19 cellular contexts compared by ENCODE assay signal in the genomic region with DNA sequence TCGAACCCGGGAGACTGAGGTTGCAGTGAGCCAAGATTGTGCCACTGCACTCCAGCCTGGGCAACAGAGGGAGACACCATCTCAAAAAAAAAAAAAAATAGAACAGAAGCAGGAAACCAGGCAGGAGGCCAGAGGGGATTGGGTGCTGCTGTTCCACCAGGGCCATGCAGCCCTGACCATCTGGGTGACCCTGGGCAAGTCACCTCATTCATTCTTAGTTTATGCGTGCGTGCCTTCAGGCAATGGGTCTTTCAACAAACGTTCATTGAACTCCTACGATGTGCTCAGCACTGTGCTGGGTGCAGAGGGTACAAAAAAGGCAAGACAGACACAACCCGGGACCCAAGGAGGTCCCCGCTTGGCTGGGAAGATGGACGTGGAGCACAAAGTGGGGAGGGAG. TPM values are rescaled to one million over a fixed set of nuclear protein-coding genes. Genes with fewer than 3 reads are reported as not detected.
DNase-seq lines count a peak whose midpoint lies in the region; ATAC-seq and TF ChIP-seq lines count a peak whose summit lies in the region.
"Had no signal": no experiment of that assay in that cellular context is flagged by ENCODE, and none has a peak within 500 bp of the region (broad histone marks: within the 10 kb centered on the region; RNA-seq: fewer than 3 reads in every experiment).

No MANE protein-coding gene starts in this region.

- no peak overlapping the region for H3K4ac ChIP-seq in mesenchymal stem cell (ENCODE audit: low read depth in 1 of 2, low read length in 2 of 2)

- no peak overlapping the region for H3K4me2 ChIP-seq in mesenchymal stem cell (ENCODE audit: low read length, poor library complexity, severe bottlenecking)

- no peak overlapping the region for H2BK12ac ChIP-seq in mesenchymal stem cell (ENCODE audit: low read length in 2 of 2)

- H3K4me1 Mint-ChIP-seq in activated naive CD8-positive, alpha-beta T cell treated with anti-CD3 and anti-CD28 coated beads, Interleukin-2, amount 50 U/mL, for 24 hours, result peaks cover 11% of the 10 kb centered on the region

- H2BK15ac ChIP-seq in mesenchymal stem cell (ENCODE audit: low read depth, poor library complexity, severe bottlenecking), result no peak overlapping the region

- intact Hi-C loops in Right ventricle myocardium inferior (cut with DNase I) (no loop called here), Right ventricle myocardium superior (cut with DNase I) (loop anchor here (5.0 kb wide), 1 partner anchor 69 kb away; no protein-coding TSS in a partner anchor), spleen (cut with DNase I; ENCODE audit: low total_unique reads) (loop anchor here (10.0 kb wide), 1 partner anchor 46 kb away; no protein-coding TSS in a partner anchor)

- H3K4me3 ChIP-seq in mesenchymal stem cell (ENCODE audit: insufficient read depth in 1 of 2, low read depth in 1 of 2, low read length in 2 of 2) (no peak overlapping the region), spleen (no peak overlapping the region)
- H3K4me3 ChIP-seq: GM12878, GM23338, SJCRH30 had no signal

- H3K36me3 Mint-ChIP-seq in activated naive CD8-positive, alpha-beta T cell treated with anti-CD3 and anti-CD28 coated beads, Interleukin-2, amount 50 U/mL, for 24 hours (ENCODE audit: low read depth), result no peaks in the 10 kb centered on the region
- H3K36me3 Mint-ChIP-seq: CD4-positive, alpha-beta memory T cell had no signal

- no peak overlapping the region for H3K14ac ChIP-seq in mesenchymal stem cell (ENCODE audit: low read length in 2 of 2)

- H2AK5ac ChIP-seq in mesenchymal stem cell (ENCODE audit: low read length, severe bottlenecking), result peak overlapping the region; percentile 2

- H3K27me3 Mint-ChIP-seq in activated naive CD8-positive, alpha-beta T cell treated with anti-CD3 and anti-CD28 coated beads, Interleukin-2, amount 50 U/mL, for 24 hours, result peaks cover 23% of the 10 kb centered on the region

- TF ChIP-seq CTCF in spleen (IDR thresholded peaks at IDR 0.05 in 8 of 11, conservative IDR thresholded peaks at IDR 0.05 in 3 of 11), result no peak

- H2BK120ac ChIP-seq in mesenchymal stem cell (ENCODE audit: low read depth, low read length), result no peak overlapping the region

- no peak overlapping the region for H2BK5ac ChIP-seq in mesenchymal stem cell (ENCODE audit: low read depth, low read length, poor library complexity, severe bottlenecking)

- H3K9me3 Mint-ChIP-seq in activated naive CD8-positive, alpha-beta T cell treated with anti-CD3 and anti-CD28 coated beads, Interleukin-2, amount 50 U/mL, for 24 hours, result no peaks in the 10 kb centered on the region
- H3K9me3 Mint-ChIP-seq: CD4-positive, alpha-beta memory T cell had no signal

- H3K27me3 ChIP-seq in mesenchymal stem cell (ENCODE audit: control insufficient read depth in 1 of 2, insufficient read depth in 1 of 2, low read length in 2 of 2), result peaks cover 0 to 48% of the 10 kb centered on the region in 2 experiments
- H3K27me3 ChIP-seq in spleen (replicated peaks in 1 of 7), result no peaks in the 10 kb centered on the region
- H3K27me3 ChIP-seq: SJCRH30 had no signal

- no peak overlapping the region for H3K4me3 Mint-ChIP-seq in activated naive CD8-positive, alpha-beta T cell treated with anti-CD3 and anti-CD28 coated beads, Interleukin-2, amount 50 U/mL, for 24 hours
- H3K4me3 Mint-ChIP-seq: CD4-positive, alpha-beta memory T cell; GM23338 had no signal

- 97% methylated on average over 9 of the region's 9 CpGs for WGBS in mesenchymal stem cell
- WGBS in spleen, 5 donors, result 79 to 94% (median 84%) methylated on average over 9 of the region's 9 CpGs

- H3K4me1 ChIP-seq in mesenchymal stem cell (ENCODE audit: control insufficient read depth, insufficient read depth, low read depth, low read length) (peaks cover 37% of the 10 kb centered on the region), spleen (peaks cover 16 to 55% (median 40%) of the 10 kb centered on the region in 6 donors)

- H2AFZ ChIP-seq in mesenchymal stem cell (ENCODE audit: low read depth, low read length), result no peak overlapping the region

- no peaks in the 10 kb centered on the region for H3K79me1 ChIP-seq in mesenchymal stem cell (replicated peaks; ENCODE audit: low read length, poor library complexity, severe bottlenecking)

- peak; percentile 5 for DNase-seq in Right ventricle myocardium inferior (ENCODE audit: missing footprints)
- DNase-seq in Right ventricle myocardium superior, result no peak
- DNase-seq in RPMI7951 (ENCODE audit: low read depth), result peak; percentile 55
- DNase-seq in mesenchymal stem cell, result no peak
- DNase-seq in substantia nigra (lab: John Stamatoyannopoulos, UW), result no peak
- DNase-seq in activated T-cell treated with anti-CD3 and anti-CD28 coated beads, Interleukin-2, amount 50 U/mL, for 48 hours, result no peak
- no peak for DNase-seq in spleen
- DNase-seq in activated naive CD8-positive, alpha-beta T cell treated with anti-CD3 and anti-CD28 coated beads, Interleukin-2, amount 50 U/mL, for 24 hours, result no peak
- DNase-seq: CD4-positive, alpha-beta memory T cell; NCI-H1417 treated with DMSO at 0.1 percent for 48 hours; NCI-H187 treated with DMSO at 0.1 percent for 48 hours; NCI-H2227 treated with DMSO at 0.1 percent for 48 hours; NCI-H524; NCI-H82; OCI-M1; SJCRH30 had no signal

- ATAC-seq in Right ventricle myocardium inferior (no peak), Right ventricle myocardium superior (ENCODE audit: poor library complexity) (no peak)
- no peak for ATAC-seq in activated naive CD8-positive, alpha-beta T cell treated with anti-CD3 and anti-CD28 coated beads, Interleukin-2, amount 50 U/mL, for 24 hours

- H3K27ac Mint-ChIP-seq in activated naive CD8-positive, alpha-beta T cell treated with anti-CD3 and anti-CD28 coated beads, Interleukin-2, amount 50 U/mL, for 24 hours, result no peak overlapping the region
- H3K27ac Mint-ChIP-seq: CD4-positive, alpha-beta memory T cell; GM23338 had no signal

- H3K9ac ChIP-seq in mesenchymal stem cell (ENCODE audit: low read length), result no peak overlapping the region

- no peak overlapping the region for H4K8ac ChIP-seq in mesenchymal stem cell (ENCODE audit: low read length)

- H3K36me3 ChIP-seq in mesenchymal stem cell (ENCODE audit: control insufficient read depth in 1 of 2, insufficient read depth in 2 of 2, low read depth in 1 of 2, low read length in 2 of 2) (no peaks in the 10 kb centered on the region), spleen (no peaks in the 10 kb centered on the region)
- H3K36me3 ChIP-seq: SJCRH30 had no signal

- H3K23ac ChIP-seq in mesenchymal stem cell (ENCODE audit: low read length in 2 of 2), result no peak overlapping the region

- H3K27ac ChIP-seq in mesenchymal stem cell (ENCODE audit: low read length, poor library complexity, severe bottlenecking) (no peak overlapping the region), substantia nigra (ENCODE audit: low read depth, low read length, poor library complexity, severe bottlenecking) (peak overlapping the region; percentile 38), spleen (no peak overlapping the region)
- H3K27ac ChIP-seq: 22Rv1, SJCRH30 had no signal

- no peak overlapping the region for H3K18ac ChIP-seq in mesenchymal stem cell (ENCODE audit: low read depth in 1 of 2, low read length in 2 of 2)

- H4K91ac ChIP-seq in mesenchymal stem cell (ENCODE audit: low read length), result no peak overlapping the region

- TF ChIP-seq POLR2A in spleen (IDR thresholded peaks at IDR 0.05), result no peak

- H3K9me3 ChIP-seq in mesenchymal stem cell (ENCODE audit: control insufficient read depth, low read length), result no peaks in the 10 kb centered on the region
- no peaks in the 10 kb centered on the region for H3K9me3 ChIP-seq in spleen
- H3K9me3 ChIP-seq: SJCRH30 had no signal

RNA-seq across cellular contexts. Expression of gene RPL3, which starts 18.3 kb away (rescaled TPM):
- total RNA-seq in Right ventricle myocardium inferior (355 TPM), Right ventricle myocardium superior (300 TPM), spleen (1,000 to 10,000 TPM; 1,607 to 2,098 (median 1,685) TPM)
- total RNA-seq in RPMI7951 (2014; rRNA removed; shearing (Covaris generic)), result 1,170 and 1,583 TPM in 2 replicates
- polyA plus RNA-seq in mesenchymal stem cell (2013, experiment 1 of 2), result 1,826 TPM
- polyA plus RNA-seq in mesenchymal stem cell (2013, experiment 2 of 2), result 1,787 TPM
- polyA plus RNA-seq in spleen, result 1,000 to 10,000 TPM; 4,418 to 6,240 (median 4,821) TPM

RNA-seq across cellular contexts. Expression of gene SYNGR1, which starts 48.7 kb away (rescaled TPM):
- total RNA-seq in Right ventricle myocardium inferior (40.5 TPM), Right ventricle myocardium superior (32.2 TPM), spleen (10 to 100 TPM in 4 of 7 donors, 1 to 10 TPM in 3; 8.0 to 32.3 (median 16.1) TPM)
- 7.0 and 14.8 TPM in 2 replicates for total RNA-seq in RPMI7951 (2014; rRNA removed; shearing (Covaris generic))
- 22.3 TPM for polyA plus RNA-seq in mesenchymal stem cell (2013, experiment 1 of 2)
- 22.9 TPM for polyA plus RNA-seq in mesenchymal stem cell (2013, experiment 2 of 2)
- polyA plus RNA-seq in spleen, result 10 to 100 TPM in 2 of 3 donors, 1 to 10 TPM in 1; 9.5 to 35.1 (median 10.5) TPM
- total RNA-seq: CD4-positive, alpha-beta memory T cell had no signal

RNA-seq across cellular contexts. Expression of gene PDGFB, which starts 56.3 kb away (rescaled TPM):
- 19.7 TPM for total RNA-seq in Right ventricle myocardium inferior
- 16.2 TPM for total RNA-seq in Right ventricle myocardium superior
- 1.2 and 1.7 TPM in 2 replicates for total RNA-seq in RPMI7951 (2014; rRNA removed; shearing (Covaris generic))
- 3.4 TPM for polyA plus RNA-seq in mesenchymal stem cell (2013, experiment 1 of 2)
- polyA plus RNA-seq in mesenchymal stem cell (2013, experiment 2 of 2), result 3.6 TPM
- total RNA-seq in spleen, result 10 to 100 TPM in 2 of 7 donors, 1 to 10 TPM in 5; 2.4 to 20.5 (median 9.3) TPM
- polyA plus RNA-seq in spleen, result 1 to 10 TPM; 1.7 to 8.2 (median 2.0) TPM

Comparison
In these comparisons a context has a peak if more than half of its experiments do, and no peak if none do; other contexts are left out.
1. DNase-seq: peak in Right ventricle myocardium inferior (single experiment) and RPMI7951 (single experiment); none in Right ventricle myocardium superior (single experiment), mesenchymal stem cell (single experiment), substantia nigra (0 of 49), activated T-cell treated with anti-CD3 and anti-CD28 coated beads, Interleukin-2, amount 50 U/mL, for 48 hours (0 of 2), spleen (single experiment) and activated naive CD8-positive, alpha-beta T cell treated with anti-CD3 and anti-CD28 coated beads, Interleukin-2, amount 50 U/mL, for 24 hours (single experiment).